Comparison of ENCODE assay signal across 8 cellular contexts in the genomic region with DNA sequence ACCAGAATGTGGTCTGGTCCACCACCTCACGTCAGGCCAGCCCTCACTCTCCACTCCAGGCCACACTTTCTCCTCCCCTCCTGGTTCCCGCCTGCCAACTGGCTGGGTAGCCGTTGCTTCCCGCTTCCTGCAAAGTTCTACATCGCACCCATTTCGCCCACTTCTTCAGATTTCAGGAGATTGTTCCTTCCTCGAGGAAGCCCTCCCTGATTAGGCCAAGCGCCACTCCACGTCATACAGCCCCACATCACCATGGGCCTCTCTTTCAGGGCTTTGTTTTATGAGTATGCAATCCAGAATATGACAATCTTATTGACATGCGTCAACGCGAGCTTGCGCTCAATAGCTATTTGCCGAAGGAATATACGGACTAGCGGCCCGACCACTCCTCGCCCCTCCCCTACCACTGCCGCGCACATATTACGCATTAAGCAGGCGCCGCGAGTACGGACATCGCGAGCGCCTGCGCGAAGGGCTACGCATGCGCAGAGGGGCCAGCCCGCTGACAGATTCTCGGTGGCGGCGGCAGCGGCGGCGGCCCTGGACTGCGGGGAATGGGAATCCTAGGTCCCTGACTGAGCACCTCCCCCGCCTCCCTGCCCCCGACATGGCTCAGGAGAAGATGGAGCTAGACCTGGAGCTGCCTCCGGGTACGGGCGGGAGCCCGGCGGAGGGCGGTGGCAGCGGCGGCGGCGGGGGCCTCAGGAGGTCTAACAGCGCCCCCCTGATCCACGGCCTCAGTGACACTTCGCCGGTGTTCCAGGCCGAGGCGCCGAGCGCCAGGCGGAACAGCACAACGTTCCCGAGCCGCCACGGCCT.
DNase-seq lines count a peak whose midpoint lies in the region; ATAC-seq and TF ChIP-seq lines count a peak whose summit lies in the region.

No MANE protein-coding gene starts in this region.

- CTCF ChIA-PET in PC-9 (lab: Charles Lee), result no interaction called here
- CTCF ChIA-PET in naive thymus-derived CD4-positive, alpha-beta T cell (lab: Charles Lee), result interaction anchor here (0.6 to 1.0 kb wide), 5 partner anchors 10 to 175 kb away, joined by 3 to 5 read pairs (median 3); no protein-coding TSS in a partner anchor

- H3K4me1 Mint-ChIP-seq in activated T-cell treated with anti-CD3 and anti-CD28 coated beads, Interleukin-2, amount 50 U/mL, for 72 hours (ENCODE audit: low read depth), result peaks cover 5% of the 10 kb centered on the region
- peaks cover 0 to 8% (median 0%) of the 10 kb centered on the region in 7 donors for H3K4me1 Mint-ChIP-seq in naive thymus-derived CD4-positive, alpha-beta T cell
- peaks cover 6% of the 10 kb centered on the region for H3K4me1 Mint-ChIP-seq in stimulated activated memory B cell treated with anti-CD40 and anti-IgM and Interleukin-4, amounts not matched to agents 10 μg/mL and 1 μg/mL and 100 μg/mL, for 72 hours

- H3K9me3 ChIP-seq in DND-41 (ENCODE audit: insufficient read depth, low read length, severe bottlenecking) (no peaks in the 10 kb centered on the region), PC-9 (ENCODE audit: insufficient read depth, low read depth) (no peaks in the 10 kb centered on the region), fibroblast of lung (ENCODE audit: control insufficient read depth, insufficient read depth, low read depth, low read length) (no peaks in the 10 kb centered on the region)
- no peaks in the 10 kb centered on the region for H3K9me3 ChIP-seq in naive thymus-derived CD4-positive, alpha-beta T cell (ENCODE audit: control insufficient read depth in 2 of 3, low read length in 3 of 3)

- peaks cover 13% of the 10 kb centered on the region for H4K20me1 ChIP-seq in DND-41 (ENCODE audit: insufficient read depth, low read length)
- no peaks in the 10 kb centered on the region for H4K20me1 ChIP-seq in PC-9 (ENCODE audit: insufficient read depth)
- H4K20me1 ChIP-seq in fibroblast of lung (ENCODE audit: control insufficient read depth, extremely low read depth, insufficient read depth, low read length), result no peaks in the 10 kb centered on the region

- peak overlapping the region; percentile 67 for H3K9ac ChIP-seq in DND-41 (ENCODE audit: low read depth, low read length)
- H3K9ac ChIP-seq in fibroblast of lung (ENCODE audit: insufficient read depth, low read length), result peak overlapping the region; percentile 84

- H3K27me3 ChIP-seq in DND-41 (ENCODE audit: insufficient read depth, low read length, poor library complexity) (no peaks in the 10 kb centered on the region), PC-9 (ENCODE audit: insufficient read depth, low read depth) (peaks cover 6% of the 10 kb centered on the region; the same call in 1 of the 2 replicates), fibroblast of lung (ENCODE audit: control insufficient read depth, insufficient read depth, low read length) (no peaks in the 10 kb centered on the region)
- H3K27me3 ChIP-seq in naive thymus-derived CD4-positive, alpha-beta T cell (ENCODE audit: control insufficient read depth in 2 of 2, insufficient read depth in 2 of 2, low read length in 2 of 2), result no peaks in the 10 kb centered on the region

- H3K27ac Mint-ChIP-seq in activated T-cell treated with anti-CD3 and anti-CD28 coated beads, Interleukin-2, amount 50 U/mL, for 72 hours, result no peak overlapping the region
- H3K27ac Mint-ChIP-seq in naive thymus-derived CD4-positive, alpha-beta T cell, result no peak overlapping the region
- H3K27ac Mint-ChIP-seq in stimulated activated memory B cell treated with anti-CD40 and anti-IgM and Interleukin-4, amounts not matched to agents 10 μg/mL and 1 μg/mL and 100 μg/mL, for 72 hours, result no peak overlapping the region

- H3K9me3 Mint-ChIP-seq in activated T-cell treated with anti-CD3 and anti-CD28 coated beads, Interleukin-2, amount 50 U/mL, for 72 hours, result no peaks in the 10 kb centered on the region
- H3K9me3 Mint-ChIP-seq in naive thymus-derived CD4-positive, alpha-beta T cell, result no peaks in the 10 kb centered on the region
- no peaks in the 10 kb centered on the region for H3K9me3 Mint-ChIP-seq in stimulated activated memory B cell treated with anti-CD40 and anti-IgM and Interleukin-4, amounts not matched to agents 10 μg/mL and 1 μg/mL and 100 μg/mL, for 72 hours

- H3K36me3 Mint-ChIP-seq in activated T-cell treated with anti-CD3 and anti-CD28 coated beads, Interleukin-2, amount 50 U/mL, for 72 hours (ENCODE audit: insufficient read depth in 2 of 2), result no peaks in the 10 kb centered on the region
- no peaks in the 10 kb centered on the region for H3K36me3 Mint-ChIP-seq in naive thymus-derived CD4-positive, alpha-beta T cell
- H3K36me3 Mint-ChIP-seq in stimulated activated memory B cell treated with anti-CD40 and anti-IgM and Interleukin-4, amounts not matched to agents 10 μg/mL and 1 μg/mL and 100 μg/mL, for 72 hours, result peaks cover 6% of the 10 kb centered on the region

- TF ChIP-seq CTCF in DND-41 (IDR thresholded peaks at IDR 0.05; ENCODE audit: borderline replicate concordance, extremely low read depth, low read length, poor library complexity, severe bottlenecking) (peak; percentile 52), PC-9 (conservative IDR thresholded peaks at IDR 0.05) (peak; percentile 40; the same call in 1 of the 2 replicates), fibroblast of lung (conservative IDR thresholded peaks at IDR 0.05 in 1 of 2, IDR thresholded peaks at IDR 0.05 in 1 of 2; ENCODE audit: low read depth in 1 of 2, low read length in 2 of 2) (peak; percentile 9 to 17)

- peaks cover 45% of the 10 kb centered on the region for H3K4me1 ChIP-seq in DND-41 (ENCODE audit: insufficient read depth, low read length)
- peaks cover 10% of the 10 kb centered on the region for H3K4me1 ChIP-seq in PC-9 (replicated peaks; ENCODE audit: insufficient read depth)
- peaks cover 11% of the 10 kb centered on the region for H3K4me1 ChIP-seq in fibroblast of lung (ENCODE audit: control insufficient read depth, extremely low read depth, insufficient read depth, low read length)
- peaks cover 36 to 49% of the 10 kb centered on the region in 2 donors for H3K4me1 ChIP-seq in naive thymus-derived CD4-positive, alpha-beta T cell (ENCODE audit: control insufficient read depth in 2 of 2, insufficient read depth in 2 of 2, low read length in 2 of 2)

- H3K4me3 ChIP-seq in DND-41 (ENCODE audit: low read depth in 1 of 2, low read length in 2 of 2) (peak overlapping the region; percentile 42 to 84), PC-9 (peak overlapping the region; percentile 78), fibroblast of lung (replicated peaks in 1 of 4; ENCODE audit: control extremely low read depth in 1 of 4, insufficient read depth in 1 of 4, low read depth in 3 of 4, low read length in 4 of 4) (peak overlapping the region; percentile 88 to 98 (median 94))
- H3K4me3 ChIP-seq in naive thymus-derived CD4-positive, alpha-beta T cell (ENCODE audit: low read length), result peak overlapping the region; percentile 88

- peaks cover 31% of the 10 kb centered on the region for H3K79me2 ChIP-seq in DND-41 (ENCODE audit: insufficient read depth, low read length)
- 0 out of 2 replicates have a peak, but pooled peaks cover 12% of the 10 kb centered on the region for H3K79me2 ChIP-seq in PC-9 (ENCODE audit: low read depth)
- peaks cover 15% of the 10 kb centered on the region for H3K79me2 ChIP-seq in fibroblast of lung (ENCODE audit: control insufficient read depth, insufficient read depth, low read length)

- H3K27me3 Mint-ChIP-seq in activated T-cell treated with anti-CD3 and anti-CD28 coated beads, Interleukin-2, amount 50 U/mL, for 72 hours (ENCODE audit: low read depth), result no peaks in the 10 kb centered on the region
- H3K27me3 Mint-ChIP-seq in naive thymus-derived CD4-positive, alpha-beta T cell, result peaks cover 0 to 6% (median 3%) of the 10 kb centered on the region in 5 donors
- no peaks in the 10 kb centered on the region for H3K27me3 Mint-ChIP-seq in stimulated activated memory B cell treated with anti-CD40 and anti-IgM and Interleukin-4, amounts not matched to agents 10 μg/mL and 1 μg/mL and 100 μg/mL, for 72 hours

- intact Hi-C loops in PC-9 (cut with micrococcal nuclease; ENCODE audit: unreplicated experiment), result no loop called here
- intact Hi-C loops in naive thymus-derived CD4-positive, alpha-beta T cell (cut with micrococcal nuclease), result loop anchor here (1.0 to 10.0 kb wide), 14 partner anchors 13 to 1639 kb away; a partner anchor contains a TSS

- peaks cover 4% of the 10 kb centered on the region for H3K36me3 ChIP-seq in DND-41 (ENCODE audit: insufficient read depth, low read length)
- H3K36me3 ChIP-seq in PC-9 (ENCODE audit: low read depth), result no peaks in the 10 kb centered on the region
- H3K36me3 ChIP-seq in fibroblast of lung (ENCODE audit: control insufficient read depth, insufficient read depth, low read length), result no peaks in the 10 kb centered on the region
- no peaks in the 10 kb centered on the region for H3K36me3 ChIP-seq in naive thymus-derived CD4-positive, alpha-beta T cell (ENCODE audit: control insufficient read depth in 2 of 3, insufficient read depth in 3 of 3, low read length in 3 of 3)

- POLR2A ChIA-PET in PC-9 (lab: Charles Lee; ENCODE audit: unreplicated experiment), result interaction anchor here (0.7 kb wide), 1 partner anchor 104 kb away, joined by 5 read pairs; no protein-coding TSS in a partner anchor
- POLR2A ChIA-PET in naive thymus-derived CD4-positive, alpha-beta T cell (lab: Charles Lee), result interaction anchor here (0.6 to 1.4 kb wide), 12 partner anchors 8 to 253 kb away, joined by 3 to 8 read pairs (median 4); no protein-coding TSS in a partner anchor

- H2AFZ ChIP-seq in DND-41 (ENCODE audit: low read depth, low read length) (peak overlapping the region; percentile 86), PC-9 (peak overlapping the region; percentile 100), fibroblast of lung (ENCODE audit: low read length) (peak overlapping the region; percentile 100)

- H3F3A ChIP-seq in PC-9 (ENCODE audit: insufficient read depth, low read depth), result no peaks in the 10 kb centered on the region; the same call in 1 of the 2 replicates

- peak; percentile 89 for DNase-seq in DND-41
- DNase-seq in KG1 (lab: John Stamatoyannopoulos, UW), result peak; percentile 82
- peak; percentile 82 to 93 for DNase-seq in PC-9
- peak; percentile 94 to 95 for DNase-seq in activated T-cell treated with anti-CD3 and anti-CD28 coated beads, Interleukin-2, amount 50 U/mL, for 72 hours
- peak; percentile 91 to 95 for DNase-seq in fibroblast of lung (ENCODE audit: low read depth in 2 of 2)
- peak; percentile 92 to 98 (median 95) for DNase-seq in naive thymus-derived CD4-positive, alpha-beta T cell

- BruUV-seq in PC-9 (replicated peaks; lab: Mats Ljungman, UMichigan), result TSS peak; percentile 96

- peak overlapping the region; percentile 86 for H3K4me2 ChIP-seq in DND-41 (ENCODE audit: insufficient read depth, low read length)
- peak overlapping the region; percentile 92 for H3K4me2 ChIP-seq in PC-9
- H3K4me2 ChIP-seq in fibroblast of lung (ENCODE audit: extremely low read depth, insufficient read depth, low read length), result peak overlapping the region; percentile 100

- no peaks in the 10 kb centered on the region for H3K9me2 ChIP-seq in PC-9 (ENCODE audit: insufficient read depth)

- no peak overlapping the region for H3K4me3 Mint-ChIP-seq in activated T-cell treated with anti-CD3 and anti-CD28 coated beads, Interleukin-2, amount 50 U/mL, for 72 hours
- H3K4me3 Mint-ChIP-seq in naive thymus-derived CD4-positive, alpha-beta T cell, result no peak overlapping the region
- no peak overlapping the region for H3K4me3 Mint-ChIP-seq in stimulated activated memory B cell treated with anti-CD40 and anti-IgM and Interleukin-4, amounts not matched to agents 10 μg/mL and 1 μg/mL and 100 μg/mL, for 72 hours

- H3K27ac ChIP-seq in DND-41 (ENCODE audit: low read length), result peak overlapping the region; percentile 80
- peak overlapping the region; percentile 60 for H3K27ac ChIP-seq in PC-9
- H3K27ac ChIP-seq in fibroblast of lung (ENCODE audit: insufficient read depth, low read length), result peak overlapping the region; percentile 97
- H3K27ac ChIP-seq in naive thymus-derived CD4-positive, alpha-beta T cell (ENCODE audit: low read depth, low read length), result peak overlapping the region; percentile 90

- ATAC-seq in DND-41 (ENCODE audit: insufficient read depth, low read depth) (peak; percentile 85), GM21723 (IDR thresholded peaks at IDR 0.05; ENCODE audit: unreplicated experiment) (peak; percentile 83)
- peak; percentile 92 to 93 for ATAC-seq in activated T-cell treated with anti-CD3 and anti-CD28 coated beads, Interleukin-2, amount 50 U/mL, for 72 hours (replicated peaks in 1 of 2)
- peak; percentile 95 for ATAC-seq in naive thymus-derived CD4-positive, alpha-beta T cell
- peak; percentile 94 for ATAC-seq in stimulated activated memory B cell treated with anti-CD40 and anti-IgM and Interleukin-4, amounts not matched to agents 10 μg/mL and 1 μg/mL and 100 μg/mL, for 72 hours

Comparison
In these comparisons a context has a peak if more than half of its experiments do, and no peak if none do; other contexts are left out.
1. Peak in every context shown above with its lines: DNase-seq, ATAC-seq, H3K4me3 ChIP-seq and H3K27ac ChIP-seq.